ENCODE assay signal across 22 cellular contexts in the genomic region with DNA sequence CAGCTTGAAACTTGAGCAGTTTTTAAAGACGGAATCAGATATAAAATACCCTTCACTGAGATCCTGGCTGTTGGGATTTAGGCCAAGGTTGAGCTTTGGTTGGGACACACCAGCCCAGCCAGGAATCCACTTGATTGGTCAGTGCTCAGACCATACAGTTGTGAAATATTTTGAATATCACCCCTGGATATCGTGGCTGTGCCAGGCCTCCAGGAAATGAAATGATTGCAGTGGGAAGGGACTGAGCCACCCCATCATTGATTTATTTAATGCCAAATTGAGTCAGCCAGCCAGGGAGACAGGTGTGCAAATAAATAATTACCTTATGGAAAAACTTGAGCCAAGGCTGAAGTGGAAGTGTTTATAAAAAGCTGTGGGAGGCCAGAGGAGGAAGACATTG.
DNase-seq lines count a peak whose midpoint lies in the region; ATAC-seq, FAIRE-seq and TF ChIP-seq lines count a peak whose summit lies in the region.
"Had no signal": no experiment of that assay in that cellular context is flagged by ENCODE, and none has a peak within 500 bp of the region (broad histone marks: within the 10 kb centered on the region; RNA-seq: fewer than 3 reads in every experiment).

No MANE protein-coding gene starts in this region.

- no peak overlapping the region for H3K4ac ChIP-seq in mesenchymal stem cell (ENCODE audit: low read depth in 1 of 2, low read length in 2 of 2)

- FAIRE-seq in A549 (lab: Jason Lieb, UNC) = no peak
- FAIRE-seq: A204.1, GM19239 had no signal

- no peak overlapping the region for H3K18ac ChIP-seq in mesenchymal stem cell (ENCODE audit: low read depth in 1 of 2, low read length in 2 of 2)

- no peak for TF ChIP-seq CTCF in A549 (IDR thresholded peaks at IDR 0.05)
- TF ChIP-seq CTCF in fibroblast of mammary gland (conservative IDR thresholded peaks at IDR 0.05; ENCODE audit: control insufficient read depth, insufficient read depth, low read depth, low read length) = no peak
- TF ChIP-seq CTCF in ascending aorta (IDR thresholded peaks at IDR 0.05) = no peak

- intact Hi-C loops in ascending aorta (cut with DNase I) = no loop called here

- 71% methylated on average over 2 of the region's 2 CpGs for WGBS in A549 (ENCODE audit: missing lambda C conversion rate)
- WGBS in mesenchymal stem cell = 79% methylated on average over 2 of the region's 2 CpGs

- H3K4me2 ChIP-seq in A549 (0 out of 3 replicates have a peak overlapping the region, but pooled peaks have one; percentile 6), mesenchymal stem cell (ENCODE audit: low read length, poor library complexity, severe bottlenecking) (no peak overlapping the region)

- no peak overlapping the region for H2BK15ac ChIP-seq in mesenchymal stem cell (ENCODE audit: low read depth, poor library complexity, severe bottlenecking)

- H3K14ac ChIP-seq in mesenchymal stem cell (ENCODE audit: low read length in 2 of 2) = no peak overlapping the region

- no peak overlapping the region for H2BK12ac ChIP-seq in mesenchymal stem cell (ENCODE audit: low read length in 2 of 2)

- no peak overlapping the region for H4K8ac ChIP-seq in mesenchymal stem cell (ENCODE audit: low read length)

- no peak overlapping the region for H2BK5ac ChIP-seq in mesenchymal stem cell (ENCODE audit: low read depth, low read length, poor library complexity, severe bottlenecking)

- peaks cover 16% of the 10 kb centered on the region for H3K4me1 ChIP-seq in A549
- H3K4me1 ChIP-seq in ascending aorta = peaks cover 0 to 4% of the 10 kb centered on the region in 2 donors
- peaks cover 6% of the 10 kb centered on the region for H3K4me1 ChIP-seq in mesenchymal stem cell (ENCODE audit: control insufficient read depth, insufficient read depth, low read depth, low read length)
- H3K4me1 ChIP-seq: sigmoid colon, upper lobe of left lung had no signal

- H3K36me3 ChIP-seq in ascending aorta (no peaks in the 10 kb centered on the region), mesenchymal stem cell (ENCODE audit: control insufficient read depth in 1 of 2, insufficient read depth in 2 of 2, low read depth in 1 of 2, low read length in 2 of 2) (no peaks in the 10 kb centered on the region)
- H3K36me3 ChIP-seq: brain microvascular endothelial cell, sigmoid colon, upper lobe of left lung had no signal

- H3K27me3 ChIP-seq in ascending aorta = no peaks in the 10 kb centered on the region
- no peaks in the 10 kb centered on the region for H3K27me3 ChIP-seq in mesenchymal stem cell (ENCODE audit: control insufficient read depth in 1 of 2, insufficient read depth in 1 of 2, low read length in 2 of 2)
- H3K27me3 ChIP-seq: brain microvascular endothelial cell, sigmoid colon, upper lobe of left lung had no signal

- POLR2A ChIA-PET in A549 (lab: Yijun Ruan, JAX) = no interaction called here

- H2AFZ ChIP-seq in mesenchymal stem cell (ENCODE audit: low read depth, low read length) = no peak overlapping the region

- TF ChIP-seq RAD21 in A549 (conservative IDR thresholded peaks at IDR 0.05 in 1 of 2, IDR thresholded peaks at IDR 0.05 in 1 of 2) = no peak

- no peak overlapping the region for H4K91ac ChIP-seq in mesenchymal stem cell (ENCODE audit: low read length)

- TF ChIP-seq POLR2A in A549 (IDR thresholded peaks at IDR 0.05; ENCODE audit: low read length) = no peak

- H3K27ac ChIP-seq in A549 (peak overlapping the region in 1 of 2 experiments; percentile 27; a peak in 1 of 6 replicates), ascending aorta (no peak overlapping the region), mesenchymal stem cell (ENCODE audit: low read length, poor library complexity, severe bottlenecking) (no peak overlapping the region)
- H3K27ac ChIP-seq: brain microvascular endothelial cell, dorsolateral prefrontal cortex, sigmoid colon, upper lobe of left lung had no signal

- CTCF ChIA-PET in A549 (lab: Yijun Ruan, JAX) = interaction anchor here (1.2 kb wide), 1 partner anchor 370 kb away, joined by 3 read pairs; no protein-coding TSS in a partner anchor

- H3K4me3 ChIP-seq in A549 (no peak overlapping the region), fibroblast of mammary gland (ENCODE audit: control insufficient read depth, low read depth, low read length) (no peak overlapping the region), ascending aorta (no peak overlapping the region), mesenchymal stem cell (ENCODE audit: insufficient read depth in 1 of 2, low read depth in 1 of 2, low read length in 2 of 2) (no peak overlapping the region)
- H3K4me3 ChIP-seq: dorsolateral prefrontal cortex, sigmoid colon, upper lobe of left lung had no signal

- no peak overlapping the region for H3K9ac ChIP-seq in mesenchymal stem cell (ENCODE audit: low read length)

- H3K9me3 ChIP-seq in A549 (no peaks in the 10 kb centered on the region), ascending aorta (no peaks in the 10 kb centered on the region), mesenchymal stem cell (ENCODE audit: control insufficient read depth, low read length) (no peaks in the 10 kb centered on the region)
- H3K9me3 ChIP-seq: sigmoid colon, upper lobe of left lung had no signal

- H2BK120ac ChIP-seq in mesenchymal stem cell (ENCODE audit: low read depth, low read length) = no peak overlapping the region

- peaks cover 11% of the 10 kb centered on the region for H3K79me1 ChIP-seq in mesenchymal stem cell (replicated peaks; ENCODE audit: low read length, poor library complexity, severe bottlenecking)

- no peak overlapping the region for H2AK5ac ChIP-seq in mesenchymal stem cell (ENCODE audit: low read length, severe bottlenecking)

- no peak for ATAC-seq in A549
- no peak for ATAC-seq in HG03095 (IDR thresholded peaks at IDR 0.05; ENCODE audit: unreplicated experiment)
- ATAC-seq: left colon; natural killer cell treated with Interleukin-12 subunit alpha and Interleukin-12 subunit beta and Interleukin-15 and Interleukin-18, amount 100 ng/mL, for 72 hours; stimulated activated effector memory CD8-positive, alpha-beta T cell treated with anti-CD3 and anti-CD28 coated beads, Interleukin-12 subunit alpha, Interleukin-12 subunit beta, amount 100 ng/mL, for 72 hours had no signal

- TF ChIP-seq EP300 in A549 (IDR thresholded peaks at IDR 0.05) = no peak

- H3K23ac ChIP-seq in mesenchymal stem cell (ENCODE audit: low read length in 2 of 2) = no peak overlapping the region

- DNase-seq in A549 (ENCODE audit: low read depth in 1 of 2, low spot score in 1 of 2) (no peak), NCI-H1092 treated with DMSO at 0.1 percent for 48 hours (lab: John Stamatoyannopoulos, UW) (peak; percentile 92), NCI-H510A (lab: John Stamatoyannopoulos, UW) (peak; percentile 46), fibroblast of mammary gland (ENCODE audit: low read depth) (peak; percentile 2), ascending aorta (ENCODE audit: low spot score in 2 of 2) (no peak), mesenchymal stem cell (no peak)
- DNase-seq in stimulated activated CD4-positive, alpha-beta T cell treated with anti-CD3 and anti-CD28 coated beads, Interleukin-2, amount 100 ng/mL, for 24 hours = no peak
- DNase-seq: activated gamma-delta T cell treated with Interleukin-2 at 50 U/mL for 16 hours; brain microvascular endothelial cell; CD4-positive, alpha-beta T cell; dorsolateral prefrontal cortex; GF-D8; IMR-90; left colon; NCI-H187; sigmoid colon had no signal

TF ChIP-seq in A549, 52 proteins besides CTCF, POLR2A, EP300 and RAD21:
- TF ChIP-seq, protein P1, sequence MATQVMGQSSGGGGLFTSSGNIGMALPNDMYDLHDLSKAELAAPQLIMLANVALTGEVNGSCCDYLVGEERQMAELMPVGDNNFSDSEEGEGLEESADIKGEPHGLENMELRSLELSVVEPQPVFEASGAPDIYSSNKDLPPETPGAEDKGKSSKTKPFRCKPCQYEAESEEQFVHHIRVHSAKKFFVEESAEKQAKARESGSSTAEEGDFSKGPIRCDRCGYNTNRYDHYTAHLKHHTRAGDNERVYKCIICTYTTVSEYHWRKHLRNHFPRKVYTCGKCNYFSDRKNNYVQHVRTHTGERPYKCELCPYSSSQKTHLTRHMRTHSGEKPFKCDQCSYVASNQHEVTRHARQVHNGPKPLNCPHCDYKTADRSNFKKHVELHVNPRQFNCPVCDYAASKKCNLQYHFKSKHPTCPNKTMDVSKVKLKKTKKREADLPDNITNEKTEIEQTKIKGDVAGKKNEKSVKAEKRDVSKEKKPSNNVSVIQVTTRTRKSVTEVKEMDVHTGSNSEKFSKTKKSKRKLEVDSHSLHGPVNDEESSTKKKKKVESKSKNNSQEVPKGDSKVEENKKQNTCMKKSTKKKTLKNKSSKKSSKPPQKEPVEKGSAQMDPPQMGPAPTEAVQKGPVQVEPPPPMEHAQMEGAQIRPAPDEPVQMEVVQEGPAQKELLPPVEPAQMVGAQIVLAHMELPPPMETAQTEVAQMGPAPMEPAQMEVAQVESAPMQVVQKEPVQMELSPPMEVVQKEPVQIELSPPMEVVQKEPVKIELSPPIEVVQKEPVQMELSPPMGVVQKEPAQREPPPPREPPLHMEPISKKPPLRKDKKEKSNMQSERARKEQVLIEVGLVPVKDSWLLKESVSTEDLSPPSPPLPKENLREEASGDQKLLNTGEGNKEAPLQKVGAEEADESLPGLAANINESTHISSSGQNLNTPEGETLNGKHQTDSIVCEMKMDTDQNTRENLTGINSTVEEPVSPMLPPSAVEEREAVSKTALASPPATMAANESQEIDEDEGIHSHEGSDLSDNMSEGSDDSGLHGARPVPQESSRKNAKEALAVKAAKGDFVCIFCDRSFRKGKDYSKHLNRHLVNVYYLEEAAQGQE (IDR thresholded peaks at IDR 0.05) = no peak
- TF ChIP-seq CBX2 (IDR thresholded peaks at IDR 0.05; ENCODE audit: borderline replicate concordance, low read depth) = no peak

Comparison
In these comparisons a context has a peak if more than half of its experiments do, and no peak if none do; other contexts are left out.
1. DNase-seq: peak in NCI-H1092 treated with DMSO at 0.1 percent for 48 hours (single experiment), NCI-H510A (single experiment) and fibroblast of mammary gland (single experiment); none in A549 (0 of 2), ascending aorta (0 of 2), mesenchymal stem cell (single experiment) and stimulated activated CD4-positive, alpha-beta T cell treated with anti-CD3 and anti-CD28 coated beads, Interleukin-2, amount 100 ng/mL, for 24 hours (0 of 2).